ENCODE assay signal across 1 cellular context in the genomic region with DNA sequence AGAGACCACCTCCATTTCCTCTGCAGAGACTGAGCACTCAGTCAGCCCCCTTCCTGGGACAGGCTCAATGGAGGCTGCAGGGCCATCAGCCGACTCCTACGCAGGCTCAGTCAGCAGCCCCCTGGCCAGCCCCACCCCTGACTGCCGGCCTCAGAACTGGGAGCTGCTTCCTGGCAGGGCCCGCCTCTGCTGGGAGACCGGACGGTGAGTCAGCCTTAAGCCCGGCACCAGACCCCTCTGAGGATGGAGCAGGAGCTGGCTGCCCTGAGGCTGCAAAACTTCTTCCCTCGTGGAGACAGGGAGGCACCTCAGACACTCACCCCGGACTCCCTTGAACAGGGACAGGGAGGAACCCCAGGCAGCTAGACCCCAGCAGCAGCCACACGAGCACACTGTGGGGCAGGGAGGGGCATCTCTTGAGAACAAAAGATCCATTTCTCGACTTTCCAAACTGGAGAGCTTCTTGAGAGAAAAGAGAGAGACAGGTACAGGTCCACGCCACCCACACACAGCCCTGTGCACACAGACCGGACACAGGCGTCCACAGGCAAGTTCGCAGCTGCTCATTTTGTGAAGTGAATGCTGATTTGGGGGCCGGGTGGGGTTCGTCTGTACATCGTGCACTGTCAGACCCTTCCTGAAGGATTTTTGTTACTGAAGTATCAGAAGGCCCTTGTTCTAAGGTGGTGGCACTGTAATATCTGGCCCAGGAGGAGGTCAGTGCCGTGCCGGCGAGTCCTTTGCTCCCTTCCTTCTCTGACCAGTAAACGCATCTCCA.
TF ChIP-seq lines count a peak whose summit lies in the region.

No MANE protein-coding gene starts in this region.

TF ChIP-seq in H1, 55 proteins besides CTCF, POLR2A, EP300 and RAD21:
- TF ChIP-seq SIN3A (conservative IDR thresholded peaks at IDR 0.05 in 1 of 2, IDR thresholded peaks at IDR 0.05 in 1 of 2; ENCODE audit: low read depth in 1 of 2, low read length in 2 of 2), result 0 out of 4 replicates have a peak, but pooled peaks of 1 of the 2 experiments have one; percentile 11
- no peak for TF ChIP-seq TAF7 (optimal IDR thresholded peaks at IDR 0.05; ENCODE audit: borderline replicate concordance, low read depth, low read length)
- TF ChIP-seq RNF2 (IDR thresholded peaks at IDR 0.05; ENCODE audit: borderline replicate concordance, low read depth, low read length, missing control alignments, poor library complexity, severe bottlenecking), result no peak
- TF ChIP-seq YY1 (IDR thresholded peaks at IDR 0.05; ENCODE audit: low read depth, low read length), result no peak
- TF ChIP-seq HDAC2 (IDR thresholded peaks at IDR 0.05; ENCODE audit: borderline replicate concordance in 1 of 2, low read depth in 2 of 2, low read length in 2 of 2), result no peak
